In the genomic region with DNA sequence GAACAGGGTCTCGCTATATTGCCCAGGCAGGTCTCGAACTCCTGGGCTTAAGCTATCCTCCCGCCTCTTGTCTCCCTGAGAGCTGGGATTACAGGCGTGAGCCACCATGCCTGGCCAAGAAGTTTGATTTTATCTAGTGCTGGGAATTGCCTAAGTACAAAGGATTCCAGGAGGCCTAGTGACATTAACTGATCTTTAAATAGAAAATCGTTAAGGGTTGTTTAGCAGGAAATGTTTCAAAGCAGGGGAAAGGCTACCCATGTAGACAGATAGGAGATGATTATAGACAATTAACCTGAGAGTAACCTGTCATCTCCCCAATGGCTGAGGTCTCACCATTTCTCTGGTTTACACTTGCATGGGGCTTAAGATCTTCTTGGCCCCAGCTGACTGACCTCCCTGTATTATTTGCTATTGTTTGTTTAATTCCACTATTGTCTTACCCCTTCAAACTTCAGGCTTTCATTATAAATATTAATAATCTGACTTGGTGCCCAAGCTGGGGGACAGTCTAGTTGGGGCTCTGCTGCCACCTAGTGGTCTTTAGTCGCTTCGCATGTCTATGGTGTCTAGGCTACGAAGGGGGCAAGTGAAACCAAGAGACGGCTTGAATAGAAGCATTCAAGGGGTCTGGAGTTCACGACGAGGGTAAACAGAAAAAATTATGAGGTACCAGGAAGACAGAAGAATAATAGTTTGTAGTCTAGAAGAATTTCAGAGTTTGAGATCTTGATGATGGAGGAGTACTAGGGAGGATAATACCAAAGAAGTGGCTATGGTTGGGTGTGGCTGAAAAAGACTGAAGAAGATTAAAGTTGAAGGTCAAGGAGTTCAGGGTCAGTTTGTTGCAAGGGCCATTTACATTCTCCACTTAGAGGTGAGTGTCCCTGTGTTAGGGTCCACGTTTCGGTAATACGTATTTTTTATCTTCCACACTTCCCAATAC, we compare ENCODE assay signal across 8 cellular contexts.
DNase-seq lines count a peak whose midpoint lies in the region; ATAC-seq lines count a peak whose summit lies in the region.

No MANE protein-coding gene starts in this region.

- DNase-seq in activated gamma-delta T cell treated with Interleukin-2 at 50 U/mL for 16 hours (peak; percentile 59), activated gamma-delta T cell (lab: John Stamatoyannopoulos, UW) (no peak), NCI-H774 (lab: John Stamatoyannopoulos, UW) (peak; percentile 27), middle frontal gyrus (ENCODE audit: extremely low spot score, low spot score) (peak; percentile 56)
- peak; percentile 75 for DNase-seq in activated CD8-positive, alpha-beta memory T cell treated with anti-CD3 and anti-CD28 coated beads for 24 hours
- DNase-seq in stimulated activated CD8-positive, alpha-beta memory T cell treated with anti-CD3 and anti-CD28 coated beads, Interleukin-4, amount 100 ng/mL, for 24 hours (ENCODE audit: low read depth) = peak; percentile 25

- H3K36me3 ChIP-seq in endocrine pancreas (ENCODE audit: control insufficient read depth, insufficient read depth, low read length) = no peaks in the 10 kb centered on the region

- no peaks in the 10 kb centered on the region for H3K27me3 ChIP-seq in endocrine pancreas (ENCODE audit: control insufficient read depth, insufficient read depth, low read length)

- H3K4me3 ChIP-seq in endocrine pancreas (ENCODE audit: control insufficient read depth, insufficient read depth, low read length) = peak overlapping the region; percentile 38

- H3K4me1 ChIP-seq in endocrine pancreas (ENCODE audit: control insufficient read depth, insufficient read depth, low read length) = no peaks in the 10 kb centered on the region

- H3K9me3 ChIP-seq in endocrine pancreas (ENCODE audit: control insufficient read depth, low read length) = no peaks in the 10 kb centered on the region

- no peak overlapping the region for H3K9ac ChIP-seq in endocrine pancreas (ENCODE audit: control insufficient read depth, insufficient read depth, low read length)

- ATAC-seq in HG03135 (IDR thresholded peaks at IDR 0.05; ENCODE audit: unreplicated experiment) = peak; percentile 86
